ENCODE assay signal across 9 cellular contexts in genomic region chr21:46326110-46326703, GRCh38. TPM values are rescaled to one million over a fixed set of nuclear protein-coding genes. Genes with fewer than 3 reads are reported as not detected.
DNase-seq lines count a peak whose midpoint lies in the region; ATAC-seq and TF ChIP-seq lines count a peak whose summit lies in the region.
"Had no signal": no experiment of that assay in that cellular context is flagged by ENCODE, and none has a peak within 500 bp of the region (broad histone marks: within the 10 kb centered on the region; RNA-seq: fewer than 3 reads in every experiment).

No MANE protein-coding gene starts in this region.

- no CpG with 5 or more reads among the region's 15 CpGs for WGBS in H9 (ENCODE audit: extremely low coverage, insufficient read length, low lambda C conversion rate)
- WGBS in mesenchymal stem cell = 93% methylated on average over 15 of the region's 15 CpGs
- WGBS in thyroid gland, 2 donors = 95 to 96% methylated on average over 15 of the region's 15 CpGs

- H3K4me2 ChIP-seq in H9 (ENCODE audit: insufficient read depth, insufficient read length, low read length) (no peak overlapping the region), mesenchymal stem cell (ENCODE audit: low read length, poor library complexity, severe bottlenecking) (no peak overlapping the region)

- H3K36me3 Mint-ChIP-seq in CD4-positive, alpha-beta T cell (ENCODE audit: low read depth) = peaks cover 54% of the 10 kb centered on the region
- H3K36me3 Mint-ChIP-seq in H9 (ENCODE audit: insufficient read depth in 1 of 3, low read depth in 3 of 3) = peaks cover 34 to 60% (median 56%) of the 10 kb centered on the region in 3 experiments

- DNase-seq in CD4-positive, alpha-beta T cell = no peak
- DNase-seq in H9 (no peak), SW480 (ENCODE audit: low spot score) (peak; percentile 39), mesenchymal stem cell (no peak), thyroid gland (no peak)
- no peak for DNase-seq in stimulated activated naive CD4-positive, alpha-beta T cell treated with Interleukin-2 at 50 U/mL for 16 hours (lab: John Stamatoyannopoulos, UW)
- DNase-seq in stimulated activated naive CD8-positive, alpha-beta T cell treated with anti-CD3 and anti-CD28 coated beads, Interleukin-15, Interleukin-2, amounts not matched to agents 100 U/mL and 50 U/mL, for 24 hours = no peak
- DNase-seq: GOT3 had no signal

- H4K8ac ChIP-seq in H9 (replicated peaks; ENCODE audit: insufficient read length, low read depth, low read length) (no peak overlapping the region), mesenchymal stem cell (ENCODE audit: low read length) (no peak overlapping the region)

- H3K79me1 ChIP-seq in H9 (ENCODE audit: insufficient read depth, low read depth, low read length, poor library complexity, severe bottlenecking) = peaks cover 2% of the 10 kb centered on the region
- peaks cover 26% of the 10 kb centered on the region for H3K79me1 ChIP-seq in mesenchymal stem cell (replicated peaks; ENCODE audit: low read length, poor library complexity, severe bottlenecking)

- no peaks in the 10 kb centered on the region for H4K20me1 ChIP-seq in H9 (ENCODE audit: control insufficient read depth, insufficient read depth, insufficient read length)

- H3K4ac ChIP-seq in H9 (ENCODE audit: low read depth, low read length) = no peak overlapping the region
- H3K4ac ChIP-seq in mesenchymal stem cell (ENCODE audit: low read depth in 1 of 2, low read length in 2 of 2) = peak overlapping the region in 1 of 2 experiments; percentile 56

- no peak for ATAC-seq in CD4-positive, alpha-beta T cell (ENCODE audit: poor library complexity)
- no peak for ATAC-seq in stimulated activated naive CD8-positive, alpha-beta T cell treated with anti-CD3 and anti-CD28 coated beads, Interleukin-15, Interleukin-2, amounts not matched to agents 100 U/mL and 50 U/mL, for 24 hours
- no peak for ATAC-seq in GM19463 (IDR thresholded peaks at IDR 0.05; ENCODE audit: unreplicated experiment)

- POLR2A ChIA-PET in CD4-positive, alpha-beta T cell (lab: Charles Lee) = interaction anchor here (0.9 to 1.2 kb wide), 2 partner anchors 133 to 183 kb away, joined by 3 to 4 read pairs; no protein-coding TSS in a partner anchor

- no peaks in the 10 kb centered on the region for H3K27me3 Mint-ChIP-seq in CD4-positive, alpha-beta T cell
- H3K27me3 Mint-ChIP-seq in H9 (ENCODE audit: low read depth) = no peaks in the 10 kb centered on the region

- H3K9ac ChIP-seq in H9 (ENCODE audit: extremely low read depth, insufficient read length, low read length) (no peak overlapping the region), mesenchymal stem cell (ENCODE audit: low read length) (peak overlapping the region; percentile 86)

- TF ChIP-seq POLR2A in thyroid gland (IDR thresholded peaks at IDR 0.05) = no peak

- H3K18ac ChIP-seq in H9 (ENCODE audit: insufficient read length, low read depth, low read length) = no peak overlapping the region
- no peak overlapping the region for H3K18ac ChIP-seq in mesenchymal stem cell (ENCODE audit: low read depth in 1 of 2, low read length in 2 of 2)

- H3K4me1 ChIP-seq in H9 (ENCODE audit: insufficient read depth, low read length) = peaks cover 6% of the 10 kb centered on the region; the same call in 1 of the 2 replicates
- H3K4me1 ChIP-seq in mesenchymal stem cell (ENCODE audit: control insufficient read depth, insufficient read depth, low read depth, low read length) = peaks cover 11% of the 10 kb centered on the region
- peaks cover 9 to 23% of the 10 kb centered on the region in 2 donors for H3K4me1 ChIP-seq in thyroid gland

- H3K79me2 ChIP-seq in H9 (ENCODE audit: insufficient read depth, low read length) = peaks cover 15% of the 10 kb centered on the region; the same call in 1 of the 2 replicates

- no peak overlapping the region for H3K27ac ChIP-seq in CD4-positive, alpha-beta T cell (ENCODE audit: low read depth, low read length)
- H3K27ac ChIP-seq in H9 (ENCODE audit: insufficient read length, low read depth, low read length) = no peak overlapping the region
- no peak overlapping the region for H3K27ac ChIP-seq in mesenchymal stem cell (ENCODE audit: low read length, poor library complexity, severe bottlenecking)
- no peak overlapping the region for H3K27ac ChIP-seq in thyroid gland

- no peaks in the 10 kb centered on the region for H3K9me3 ChIP-seq in CD4-positive, alpha-beta T cell (ENCODE audit: control insufficient read depth, low read length)
- H3K9me3 ChIP-seq in H9 (ENCODE audit: control insufficient read depth, low read depth, low read length) (no peaks in the 10 kb centered on the region), mesenchymal stem cell (ENCODE audit: control insufficient read depth, low read length) (no peaks in the 10 kb centered on the region), thyroid gland (no peaks in the 10 kb centered on the region)

- H3K4me3 ChIP-seq in mesenchymal stem cell (ENCODE audit: insufficient read depth in 1 of 2, low read depth in 1 of 2, low read length in 2 of 2) = peak overlapping the region in 1 of 2 experiments; percentile 80
- no peak overlapping the region for H3K4me3 ChIP-seq in thyroid gland (replicated peaks in 1 of 3)

- TF ChIP-seq CTCF in CD4-positive, alpha-beta T cell (IDR thresholded peaks at IDR 0.05) = no peak
- TF ChIP-seq CTCF in H9 (conservative IDR thresholded peaks at IDR 0.05) (peak; percentile 32; the same call in 1 of the 3 replicates), thyroid gland (IDR thresholded peaks at IDR 0.05) (no peak)

- intact Hi-C loops in CD4-positive, alpha-beta T cell (cut with DNase I, micrococcal nuclease) = loop anchor here in 1 of 2 experiments (5.0 to 10.0 kb wide), 2 partner anchors 139 to 1041 kb away; partner anchors contain the start of gene POFUT2
- intact Hi-C loops in thyroid gland (cut with DNase I) = no loop called here

- H4K91ac ChIP-seq in H9 (ENCODE audit: insufficient read length, low read depth, low read length) = no peak overlapping the region
- no peak overlapping the region for H4K91ac ChIP-seq in mesenchymal stem cell (ENCODE audit: low read length)

- H2BK120ac ChIP-seq in H9 (ENCODE audit: low read depth, low read length, poor library complexity, severe bottlenecking) = no peak overlapping the region
- no peak overlapping the region for H2BK120ac ChIP-seq in mesenchymal stem cell (ENCODE audit: low read depth, low read length)

- no peaks in the 10 kb centered on the region for H3K9me3 Mint-ChIP-seq in CD4-positive, alpha-beta T cell
- H3K9me3 Mint-ChIP-seq in H9 = no peaks in the 10 kb centered on the region

- no peak overlapping the region for H3T11ph ChIP-seq in H9 (ENCODE audit: low read length)

- H3K23ac ChIP-seq in H9 (ENCODE audit: insufficient read length, low read depth, low read length) (no peak overlapping the region), mesenchymal stem cell (ENCODE audit: low read length in 2 of 2) (no peak overlapping the region)

- peaks cover 17% of the 10 kb centered on the region for H3K23me2 ChIP-seq in H9 (ENCODE audit: insufficient read length, low read depth, low read length, poor library complexity, severe bottlenecking)

- H3K27ac Mint-ChIP-seq in CD4-positive, alpha-beta T cell = peak overlapping the region; percentile 84
- H3K27ac Mint-ChIP-seq in H9 = peak overlapping the region in 2 of 3 experiments; percentile 47 to 59; a peak in 4 of 7 replicates

- H3K4me3 Mint-ChIP-seq in CD4-positive, alpha-beta T cell = peak overlapping the region; percentile 60
- peak overlapping the region; percentile 11 to 68; a peak in 4 of 5 replicates for H3K4me3 Mint-ChIP-seq in H9

- H2BK15ac ChIP-seq in H9 (ENCODE audit: low read depth, low read length) (no peak overlapping the region), mesenchymal stem cell (ENCODE audit: low read depth, poor library complexity, severe bottlenecking) (no peak overlapping the region)

- H2AFZ ChIP-seq in H9 (ENCODE audit: low read length) = no peak overlapping the region
- no peak overlapping the region for H2AFZ ChIP-seq in mesenchymal stem cell (ENCODE audit: low read depth, low read length)

- H2BK12ac ChIP-seq in H9 (ENCODE audit: insufficient read length, low read depth, low read length) = no peak overlapping the region
- H2BK12ac ChIP-seq in mesenchymal stem cell (ENCODE audit: low read length in 2 of 2) = no peak overlapping the region

- H2BK5ac ChIP-seq in H9 (ENCODE audit: insufficient read length, low read length) (no peak overlapping the region), mesenchymal stem cell (ENCODE audit: low read depth, low read length, poor library complexity, severe bottlenecking) (no peak overlapping the region)

- H3K36me3 ChIP-seq in mesenchymal stem cell (ENCODE audit: control insufficient read depth in 1 of 2, insufficient read depth in 2 of 2, low read depth in 1 of 2, low read length in 2 of 2) (peaks cover 14 to 38% of the 10 kb centered on the region in 2 experiments), thyroid gland (no peaks in the 10 kb centered on the region)

- no peak overlapping the region for H3K56ac ChIP-seq in H9 (ENCODE audit: insufficient read length, low read depth, low read length)

- no peak overlapping the region for H2AK5ac ChIP-seq in H9 (ENCODE audit: insufficient read length, low read length)
- H2AK5ac ChIP-seq in mesenchymal stem cell (ENCODE audit: low read length, severe bottlenecking) = no peak overlapping the region

- no peak overlapping the region for H2BK20ac ChIP-seq in H9 (ENCODE audit: low read depth, low read length, poor library complexity, severe bottlenecking)

- H3K27me3 ChIP-seq in CD4-positive, alpha-beta T cell (ENCODE audit: control insufficient read depth, insufficient read depth, low read length) = no peaks in the 10 kb centered on the region
- H3K27me3 ChIP-seq in H9 (ENCODE audit: insufficient read depth, low read length) (no peaks in the 10 kb centered on the region), mesenchymal stem cell (ENCODE audit: control insufficient read depth in 1 of 2, insufficient read depth in 1 of 2, low read length in 2 of 2) (no peaks in the 10 kb centered on the region), thyroid gland (no peaks in the 10 kb centered on the region)

- no peak overlapping the region for H4K5ac ChIP-seq in H9 (ENCODE audit: insufficient read length, low read depth, low read length)

- H3K14ac ChIP-seq in H9 (ENCODE audit: insufficient read depth, low read length) = no peak overlapping the region
- no peak overlapping the region for H3K14ac ChIP-seq in mesenchymal stem cell (ENCODE audit: low read length in 2 of 2)

- peaks cover 30% of the 10 kb centered on the region for H3K4me1 Mint-ChIP-seq in CD4-positive, alpha-beta T cell (ENCODE audit: low read depth)
- peaks cover 22 to 25% of the 10 kb centered on the region in 2 experiments for H3K4me1 Mint-ChIP-seq in H9

- CTCF ChIA-PET in CD4-positive, alpha-beta T cell (lab: Charles Lee) = interaction anchor here (1.5 kb wide), 1 partner anchor 41 kb away, joined by 6 read pairs; the partner anchor contains the start of genes MCM3AP and YBEY

RNA-seq across cellular contexts. Expression of gene PCNT, which starts 2.3 kb away (rescaled TPM):
- total RNA-seq in CD4-positive, alpha-beta T cell = 10 to 100 TPM; 54.4 to 55.5 TPM
- total RNA-seq in H9 (2021) = 39.6 and 40.6 TPM in 2 replicates
- 6.7 TPM for polyA plus RNA-seq in mesenchymal stem cell (2013, experiment 1 of 2)
- polyA plus RNA-seq in mesenchymal stem cell (2013, experiment 2 of 2) = 5.3 TPM
- total RNA-seq in thyroid gland = 10 to 100 TPM; 23.9 to 36.6 (median 33.2) TPM

RNA-seq across cellular contexts. Expression of gene C21orf58, which starts 2.5 kb away (rescaled TPM):
- total RNA-seq in CD4-positive, alpha-beta T cell = 1 to 10 TPM; 2.0 to 2.8 TPM
- total RNA-seq in H9 (2021) = 17.2 and 19.1 TPM in 2 replicates
- 2.0 TPM for polyA plus RNA-seq in mesenchymal stem cell (2013, experiment 1 of 2)
- 1.7 TPM for polyA plus RNA-seq in mesenchymal stem cell (2013, experiment 2 of 2)
- total RNA-seq in thyroid gland = 1 to 10 TPM in 3 of 4 donors, under 1 TPM in 1; 0.89 to 2.2 (median 1.7) TPM

RNA-seq across cellular contexts. Expression of gene YBEY, which starts 40.1 kb away (rescaled TPM):
- total RNA-seq in CD4-positive, alpha-beta T cell = 10 to 100 TPM; 10.6 to 14.8 TPM
- 26.2 and 26.5 TPM in 2 replicates for total RNA-seq in H9 (2021)
- 14.6 TPM for polyA plus RNA-seq in mesenchymal stem cell (2013, experiment 1 of 2)
- 15.5 TPM for polyA plus RNA-seq in mesenchymal stem cell (2013, experiment 2 of 2)
- 10 to 100 TPM; 12.6 to 25.4 (median 21.0) TPM for total RNA-seq in thyroid gland

RNA-seq across cellular contexts. Expression of gene MCM3AP, which starts 40.8 kb away (rescaled TPM):
- 10 to 100 TPM; 94.3 to 96.5 TPM for total RNA-seq in CD4-positive, alpha-beta T cell
- total RNA-seq in H9 (2021) (113 and 124 TPM in 2 replicates), thyroid gland (100 to 1,000 TPM in 1 of 4 donors, 10 to 100 TPM in 3; 65.7 to 116 (median 81.0) TPM)
- polyA plus RNA-seq in mesenchymal stem cell (2013, experiment 1 of 2) = 33.7 TPM
- 32.9 TPM for polyA plus RNA-seq in mesenchymal stem cell (2013, experiment 2 of 2)
